8 cellular contexts compared by ENCODE assay signal in the genomic region with DNA sequence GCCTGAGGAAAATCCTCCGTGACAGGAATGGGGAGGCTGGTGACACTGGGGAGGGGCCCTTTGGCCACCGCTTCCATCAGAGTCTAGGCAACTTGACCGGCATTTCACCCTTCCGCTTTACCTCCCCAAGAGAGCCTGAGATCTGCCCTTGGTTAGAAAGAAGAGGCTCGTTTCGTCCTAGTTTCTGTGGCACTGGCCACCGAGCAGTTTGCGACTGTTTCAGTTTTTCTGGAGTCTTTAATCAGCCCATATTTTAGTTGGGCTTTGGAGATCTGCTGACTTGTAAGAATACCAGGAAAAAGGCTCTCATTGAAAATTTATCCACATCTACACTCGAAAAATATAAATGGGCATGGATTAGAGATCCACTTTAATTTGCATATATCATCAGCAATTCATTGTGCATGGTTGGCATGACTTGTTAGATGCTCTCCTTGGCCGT. TPM values are rescaled to one million over a fixed set of nuclear protein-coding genes. Genes with fewer than 3 reads are reported as not detected.
A peak's percentile ranks its signal among the peaks of the same experiment; 100 is the strongest.
DNase-seq lines count a peak whose midpoint lies in the region; ATAC-seq and TF ChIP-seq lines count a peak whose summit lies in the region.

No MANE protein-coding gene starts in this region.

- H3K9me3 ChIP-seq in lung (ENCODE audit: control insufficient read depth in 2 of 2, insufficient read depth in 1 of 2, low read length in 1 of 2) (no peaks in the 10 kb centered on the region), uterus (no peaks in the 10 kb centered on the region)

- H3K27ac ChIP-seq in lung (ENCODE audit: low read depth in 1 of 2, low read length in 1 of 2) (peak overlapping the region in 1 of 2 donors; percentile 70), uterus (peak overlapping the region; percentile 61 to 65)

- no peaks in the 10 kb centered on the region for H3K36me3 Mint-ChIP-seq in brain

- peaks cover 24% of the 10 kb centered on the region for H3K27me3 Mint-ChIP-seq in brain

- peak; percentile 26 for ATAC-seq in Right ventricle myocardium inferior
- peak; percentile 5 for ATAC-seq in lung (ENCODE audit: insufficient read depth, low FRiP score)

- H3K4me1 ChIP-seq in lung (ENCODE audit: control insufficient read depth in 2 of 2, insufficient read depth in 2 of 2, low read length in 2 of 2): peaks cover 0 to 2% of the 10 kb centered on the region in 2 donors
- H3K4me1 ChIP-seq in uterus: no peaks in the 10 kb centered on the region

- H3K36me3 ChIP-seq in lung (ENCODE audit: control insufficient read depth in 2 of 2, insufficient read depth in 2 of 2, low read length in 2 of 2) (no peaks in the 10 kb centered on the region), uterus (no peaks in the 10 kb centered on the region)

- no peak for TF ChIP-seq POLR2A in uterus (IDR thresholded peaks at IDR 0.05)

- 4 to 5% methylated on average over 10 of the region's 10 CpGs for WGBS in lung, 2 donors

- DNase-seq in Right ventricle myocardium inferior (ENCODE audit: missing footprints) (no peak), cardiac septum (ENCODE audit: low spot score) (no peak), Kasumi-1 (lab: John Stamatoyannopoulos, UW) (peak; percentile 16 to 35), lung (ENCODE audit: low spot score) (no peak), uterus (no peak), COLO829 (ENCODE audit: low spot score) (no peak), HK-2 (ENCODE audit: unreplicated experiment) (no peak)

- H3K4me3 ChIP-seq in lung: peak overlapping the region; percentile 66
- peak overlapping the region; percentile 51 to 54 for H3K4me3 ChIP-seq in uterus

- H3K27me3 ChIP-seq in lung (ENCODE audit: control insufficient read depth, insufficient read depth): no peaks in the 10 kb centered on the region
- H3K27me3 ChIP-seq in uterus: no peaks in the 10 kb centered on the region

- intact Hi-C loops in Right ventricle myocardium inferior (cut with DNase I) (no loop called here), cardiac septum (cut with DNase I) (no loop called here), uterus (cut with DNase I; ENCODE audit: low total_unique reads) (no loop called here)

- H3K27ac Mint-ChIP-seq in brain: peak overlapping the region; percentile 81 to 94 (median 92)

- peak overlapping the region; percentile 91 to 96 (median 91) for H3K4me3 Mint-ChIP-seq in brain

- H3K4me1 Mint-ChIP-seq in brain: peaks cover 54% of the 10 kb centered on the region

- TF ChIP-seq CTCF in brain (conservative IDR thresholded peaks at IDR 0.05) (no peak), lung (IDR thresholded peaks at IDR 0.05; ENCODE audit: control extremely low read depth, extremely low read depth) (no peak), uterus (IDR thresholded peaks at IDR 0.05) (no peak)

- H3K9me3 Mint-ChIP-seq in brain: peaks cover 0 to 4% (median 0%) of the 10 kb centered on the region in 5 experiments

RNA-seq across cellular contexts. Expression of gene ANKS1B, which starts 0.4 kb away (rescaled TPM):
- 2.3 TPM for total RNA-seq in Right ventricle myocardium inferior
- total RNA-seq in cardiac septum: 1.9 TPM
- polyA plus RNA-seq in brain (ENCODE audit: insufficient read depth, low read depth, low replicate concordance): 43.3 TPM
- 10 to 100 TPM in 1 of 2 donors, 1 to 10 TPM in 1; 6.2 to 10.3 TPM for total RNA-seq in lung
- polyA plus RNA-seq in lung: 1 to 10 TPM in 1 of 2 donors, under 1 TPM in 1; 0.32 to 1.2 TPM
- total RNA-seq in uterus: 10 to 100 TPM; 16.6 to 62.6 (median 40.2) TPM

Comparison
In these comparisons a context has a peak if more than half of its experiments do, and no peak if none do; other contexts are left out.
1. DNase-seq: peak in Kasumi-1 (2 of 2); none in Right ventricle myocardium inferior (single experiment), cardiac septum (single experiment), lung (single experiment), uterus (0 of 2), COLO829 (single experiment) and HK-2 (single experiment).